ENCODE assay signal across 28 cellular contexts in the genomic region with DNA sequence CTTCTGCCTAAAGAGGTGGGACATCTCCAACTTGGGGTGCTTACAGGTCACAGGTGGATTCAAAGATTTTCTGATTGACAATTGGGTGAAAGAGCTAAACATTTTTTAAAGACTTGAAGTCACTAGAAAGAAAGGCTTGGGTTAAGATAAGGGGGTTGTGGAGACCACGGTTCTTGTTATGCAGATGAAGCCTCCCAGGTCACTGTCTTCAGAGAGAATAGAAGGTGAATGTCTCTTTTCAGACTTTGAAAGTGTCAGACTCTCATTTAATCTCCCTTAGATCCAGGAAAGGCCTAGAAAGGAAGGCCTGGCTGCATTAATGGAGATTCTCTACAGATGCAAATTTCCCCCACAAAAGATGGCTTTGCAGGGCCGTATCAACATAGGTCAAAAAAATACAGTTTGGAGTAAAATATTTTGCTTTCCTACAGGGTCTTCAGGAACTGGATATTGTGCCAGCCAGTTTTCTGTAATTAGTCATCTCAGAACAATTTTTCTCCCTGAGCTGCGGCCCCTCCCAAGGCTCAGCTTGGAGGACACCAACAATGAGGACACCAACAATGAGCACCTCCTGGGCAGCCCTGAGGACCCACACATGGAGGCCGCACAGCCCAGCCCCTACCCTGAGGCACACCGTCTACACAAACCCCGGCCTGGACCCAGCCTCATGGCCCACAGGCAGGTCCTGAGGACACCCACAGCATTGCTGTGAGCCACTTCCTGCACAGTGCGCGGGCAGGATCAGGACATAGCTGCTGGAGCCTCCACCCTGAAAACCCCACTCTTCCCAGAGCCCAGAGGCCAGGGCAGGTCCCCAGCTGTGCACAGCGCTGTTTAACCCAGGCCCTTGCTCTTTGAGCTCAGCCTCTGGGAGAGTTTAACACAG.
DNase-seq lines count a peak whose midpoint lies in the region; ATAC-seq, FAIRE-seq and TF ChIP-seq lines count a peak whose summit lies in the region.
"Had no signal": no experiment of that assay in that cellular context is flagged by ENCODE, and none has a peak within 500 bp of the region (broad histone marks: within the 10 kb centered on the region; RNA-seq: fewer than 3 reads in every experiment).

No MANE protein-coding gene starts in this region.

- no peaks in the 10 kb centered on the region for H3K79me2 ChIP-seq in astrocyte (ENCODE audit: insufficient read depth, low read length)
- H3K79me2 ChIP-seq: parathyroid adenoma had no signal

- H3K4me2 ChIP-seq in astrocyte (ENCODE audit: low read length) = no peak overlapping the region

- H3K27me3 ChIP-seq in astrocyte (ENCODE audit: insufficient read depth, low read length) (no peaks in the 10 kb centered on the region), iPS-20b (ENCODE audit: insufficient read depth, low read length) (no peaks in the 10 kb centered on the region)

- H3K4me1 Mint-ChIP-seq in activated CD8-positive, alpha-beta memory T cell treated with anti-CD3 and anti-CD28 coated beads, Interleukin-2, amount 10 ng/mL, durations not matched to agents 7 days and 5 days = peaks cover 4% of the 10 kb centered on the region
- H3K4me1 Mint-ChIP-seq in astrocyte (ENCODE audit: low read depth, unreplicated experiment) (peaks cover 4% of the 10 kb centered on the region), glutamatergic neuron (ENCODE audit: low read depth, unreplicated experiment) (peaks cover 5% of the 10 kb centered on the region)
- H3K4me1 Mint-ChIP-seq: activated naive CD8-positive, alpha-beta T cell treated with anti-CD3 and anti-CD28 coated beads, Interleukin-2, amount 10 ng/mL, durations not matched to agents 7 days and 5 days; central memory CD8-positive, alpha-beta T cell; nephron progenitor cell; stimulated activated effector memory CD8-positive, alpha-beta T cell treated with anti-CD3 and anti-CD28 coated beads, Interleukin-12 subunit alpha, Interleukin-12 subunit beta, amount 100 ng/mL, for 72 hours had no signal

- no peaks in the 10 kb centered on the region for H3K36me3 Mint-ChIP-seq in activated CD8-positive, alpha-beta memory T cell treated with anti-CD3 and anti-CD28 coated beads, Interleukin-2, amount 10 ng/mL, durations not matched to agents 7 days and 5 days
- H3K36me3 Mint-ChIP-seq in astrocyte (ENCODE audit: low read depth, unreplicated experiment) (no peaks in the 10 kb centered on the region), glutamatergic neuron (ENCODE audit: unreplicated experiment) (peaks cover 10% of the 10 kb centered on the region)
- H3K36me3 Mint-ChIP-seq: activated naive CD8-positive, alpha-beta T cell treated with anti-CD3 and anti-CD28 coated beads, Interleukin-2, amount 10 ng/mL, durations not matched to agents 7 days and 5 days; stimulated activated effector memory CD8-positive, alpha-beta T cell treated with anti-CD3 and anti-CD28 coated beads, Interleukin-12 subunit alpha, Interleukin-12 subunit beta, amount 100 ng/mL, for 72 hours had no signal

- H3K4me1 ChIP-seq in astrocyte (ENCODE audit: insufficient read depth, low read length) (peaks cover 5% of the 10 kb centered on the region), iPS-20b (ENCODE audit: insufficient read depth, low read length) (peaks cover 21% of the 10 kb centered on the region; the same call in 1 of the 2 replicates)
- H3K4me1 ChIP-seq: parathyroid adenoma had no signal

- no peak overlapping the region for H3K4me3 Mint-ChIP-seq in activated CD8-positive, alpha-beta memory T cell treated with anti-CD3 and anti-CD28 coated beads, Interleukin-2, amount 10 ng/mL, durations not matched to agents 7 days and 5 days
- H3K4me3 Mint-ChIP-seq in astrocyte (ENCODE audit: unreplicated experiment) (no peak overlapping the region), glutamatergic neuron (ENCODE audit: unreplicated experiment) (no peak overlapping the region)
- H3K4me3 Mint-ChIP-seq: activated CD4-positive, alpha-beta memory T cell treated with anti-CD3 and anti-CD28 coated beads, Interleukin-2, amount 10 ng/mL, durations not matched to agents 7 days and 5 days; activated naive CD8-positive, alpha-beta T cell treated with anti-CD3 and anti-CD28 coated beads, Interleukin-2, amount 10 ng/mL, durations not matched to agents 7 days and 5 days; central memory CD8-positive, alpha-beta T cell; nephron progenitor cell; stimulated activated effector memory CD8-positive, alpha-beta T cell treated with anti-CD3 and anti-CD28 coated beads, Interleukin-12 subunit alpha, Interleukin-12 subunit beta, amount 100 ng/mL, for 72 hours had no signal

- H3K9me3 Mint-ChIP-seq in activated CD8-positive, alpha-beta memory T cell treated with anti-CD3 and anti-CD28 coated beads, Interleukin-2, amount 10 ng/mL, durations not matched to agents 7 days and 5 days (ENCODE audit: low read depth) = no peaks in the 10 kb centered on the region
- H3K9me3 Mint-ChIP-seq in astrocyte (ENCODE audit: unreplicated experiment) = no peaks in the 10 kb centered on the region
- no peaks in the 10 kb centered on the region for H3K9me3 Mint-ChIP-seq in glutamatergic neuron (ENCODE audit: unreplicated experiment)
- H3K9me3 Mint-ChIP-seq: activated CD4-positive, alpha-beta memory T cell treated with anti-CD3 and anti-CD28 coated beads, Interleukin-2, amount 10 ng/mL, durations not matched to agents 7 days and 5 days; activated naive CD8-positive, alpha-beta T cell treated with anti-CD3 and anti-CD28 coated beads, Interleukin-2, amount 10 ng/mL, durations not matched to agents 7 days and 5 days; central memory CD8-positive, alpha-beta T cell; stimulated activated effector memory CD8-positive, alpha-beta T cell treated with anti-CD3 and anti-CD28 coated beads, Interleukin-12 subunit alpha, Interleukin-12 subunit beta, amount 100 ng/mL, for 72 hours had no signal

- TF ChIP-seq CTCF in astrocyte (IDR thresholded peaks at IDR 0.05; ENCODE audit: insufficient read depth, low read depth, low read length) = no peak
- no peak for TF ChIP-seq CTCF in glutamatergic neuron (IDR thresholded peaks at IDR 0.05; ENCODE audit: partially characterized antibody, unreplicated experiment)

- CTCF ChIA-PET in activated CD8-positive, alpha-beta memory T cell treated with anti-CD3 and anti-CD28 coated beads, Interleukin-2, amount 10 ng/mL, durations not matched to agents 7 days and 5 days (lab: Charles Lee) = interaction anchor here (0.9 kb wide), 1 partner anchor 113 kb away, joined by 3 read pairs; no protein-coding TSS in a partner anchor

- H3K4me3 ChIP-seq in astrocyte (ENCODE audit: insufficient read depth, low read depth, low read length) (no peak overlapping the region), iPS-20b (ENCODE audit: low read length) (peak overlapping the region; percentile 23; the same call in 1 of the 2 replicates)

- peak overlapping the region; percentile 49 for H2AFZ ChIP-seq in astrocyte (ENCODE audit: low read depth, low read length)
- H2AFZ ChIP-seq: parathyroid adenoma had no signal

- no peaks in the 10 kb centered on the region for H4K20me1 ChIP-seq in astrocyte (ENCODE audit: insufficient read depth, low read length)

- H3K27ac ChIP-seq in astrocyte (ENCODE audit: low read depth, low read length) (no peak overlapping the region), iPS-20b (ENCODE audit: low read length) (peak overlapping the region; percentile 84)
- H3K27ac ChIP-seq: 22Rv1, parathyroid adenoma had no signal

- H3K27ac Mint-ChIP-seq in activated CD8-positive, alpha-beta memory T cell treated with anti-CD3 and anti-CD28 coated beads, Interleukin-2, amount 10 ng/mL, durations not matched to agents 7 days and 5 days = no peak overlapping the region
- H3K27ac Mint-ChIP-seq in astrocyte (ENCODE audit: unreplicated experiment) (no peak overlapping the region), glutamatergic neuron (ENCODE audit: unreplicated experiment) (no peak overlapping the region)
- H3K27ac Mint-ChIP-seq: activated CD4-positive, alpha-beta memory T cell treated with anti-CD3 and anti-CD28 coated beads, Interleukin-2, amount 10 ng/mL, durations not matched to agents 7 days and 5 days; activated naive CD8-positive, alpha-beta T cell treated with anti-CD3 and anti-CD28 coated beads, Interleukin-2, amount 10 ng/mL, durations not matched to agents 7 days and 5 days; nephron progenitor cell; stimulated activated effector memory CD8-positive, alpha-beta T cell treated with anti-CD3 and anti-CD28 coated beads, Interleukin-12 subunit alpha, Interleukin-12 subunit beta, amount 100 ng/mL, for 72 hours had no signal

- DNase-seq in activated CD8-positive, alpha-beta memory T cell treated with anti-CD3 and anti-CD28 coated beads, Interleukin-2, amount 10 ng/mL, durations not matched to agents 7 days and 5 days = peak; percentile 35
- no peak for DNase-seq in activated CD8-positive, alpha-beta memory T cell treated with anti-CD3 and anti-CD28 coated beads for 24 hours
- DNase-seq in astrocyte (ENCODE audit: low read depth) (no peak), urothelium cell line (ENCODE audit: low spot score) (peak; percentile 46), glutamatergic neuron (no peak), cerebellar cortex (ENCODE audit: low spot score) (no peak)
- DNase-seq: activated CD4-positive, alpha-beta memory T cell treated with anti-CD3 and anti-CD28 coated beads, Interleukin-2, amount 10 ng/mL, durations not matched to agents 7 days and 5 days; activated effector memory CD4-positive, alpha-beta T cell treated with Interleukin-2 at 50 U/mL for 16 hours; activated naive CD8-positive, alpha-beta T cell treated with anti-CD3 and anti-CD28 coated beads, Interleukin-2, amount 10 ng/mL, durations not matched to agents 7 days and 5 days; activated T-cell treated with anti-CD3 and anti-CD28 coated beads for 4 hours; dermis blood vessel endothelial cell; KBM-7; NCI-H1105 treated with DMSO at 0.1 percent for 48 hours; NCI-H2029 treated with DMSO at 0.1 percent for 48 hours; NCI-H69; nephron progenitor cell; right cardiac atrium; stimulated activated CD4-positive, alpha-beta T cell treated with anti-CD3 and anti-CD28 coated beads, Interleukin-12 subunit alpha, Interleukin-12 subunit beta, amount 100 ng/mL, for 4 hours; stimulated activated CD4-positive, alpha-beta T cell treated with anti-CD3 and anti-CD28 coated beads, Interleukin-4, amount 100 ng/mL, for 24 hours; substantia nigra; T-helper 1 cell had no signal

- FAIRE-seq in astrocyte (lab: Jason Lieb, UNC) (no peak), urothelium cell line (lab: Jason Lieb, UNC) (no peak)
- FAIRE-seq: H54 had no signal

- H3K27me3 Mint-ChIP-seq in activated CD8-positive, alpha-beta memory T cell treated with anti-CD3 and anti-CD28 coated beads, Interleukin-2, amount 10 ng/mL, durations not matched to agents 7 days and 5 days = peaks cover 25% of the 10 kb centered on the region
- H3K27me3 Mint-ChIP-seq in astrocyte (ENCODE audit: low read depth, unreplicated experiment) (peaks cover 23% of the 10 kb centered on the region), glutamatergic neuron (ENCODE audit: unreplicated experiment) (no peaks in the 10 kb centered on the region)

- ATAC-seq in activated CD8-positive, alpha-beta memory T cell treated with anti-CD3 and anti-CD28 coated beads, Interleukin-2, amount 10 ng/mL, durations not matched to agents 7 days and 5 days = no peak
- no peak for ATAC-seq in GM21619 (IDR thresholded peaks at IDR 0.05; ENCODE audit: unreplicated experiment)
- ATAC-seq: right cardiac atrium; stimulated activated effector memory CD8-positive, alpha-beta T cell treated with anti-CD3 and anti-CD28 coated beads, Interleukin-12 subunit alpha, Interleukin-12 subunit beta, amount 100 ng/mL, for 72 hours had no signal

- H3K9ac ChIP-seq in astrocyte (ENCODE audit: low read length) = no peak overlapping the region
- H3K9ac ChIP-seq in iPS-20b (ENCODE audit: low read depth, low read length) = peak overlapping the region; percentile 65
- H3K9ac ChIP-seq: parathyroid adenoma had no signal

- no peaks in the 10 kb centered on the region for H3K9me3 ChIP-seq in astrocyte (ENCODE audit: insufficient read depth, low read depth, low read length)
- H3K9me3 ChIP-seq in iPS-20b (ENCODE audit: insufficient read depth, low read depth, low read length) = peaks cover 26% of the 10 kb centered on the region

- H3K36me3 ChIP-seq in astrocyte (ENCODE audit: insufficient read depth, low read length) = no peaks in the 10 kb centered on the region
- H3K36me3 ChIP-seq in iPS-20b (ENCODE audit: insufficient read depth, low read depth, low read length) = no peaks in the 10 kb centered on the region

Comparison
In these comparisons a context has a peak if more than half of its experiments do, and no peak if none do; other contexts are left out.
1. DNase-seq: peak in activated CD8-positive, alpha-beta memory T cell treated with anti-CD3 and anti-CD28 coated beads, Interleukin-2, amount 10 ng/mL, durations not matched to agents 7 days and 5 days (single experiment) and urothelium cell line (single experiment); none in activated CD8-positive, alpha-beta memory T cell treated with anti-CD3 and anti-CD28 coated beads for 24 hours (single experiment), astrocyte (single experiment), glutamatergic neuron (single experiment) and cerebellar cortex (single experiment).